In the genomic region with DNA sequence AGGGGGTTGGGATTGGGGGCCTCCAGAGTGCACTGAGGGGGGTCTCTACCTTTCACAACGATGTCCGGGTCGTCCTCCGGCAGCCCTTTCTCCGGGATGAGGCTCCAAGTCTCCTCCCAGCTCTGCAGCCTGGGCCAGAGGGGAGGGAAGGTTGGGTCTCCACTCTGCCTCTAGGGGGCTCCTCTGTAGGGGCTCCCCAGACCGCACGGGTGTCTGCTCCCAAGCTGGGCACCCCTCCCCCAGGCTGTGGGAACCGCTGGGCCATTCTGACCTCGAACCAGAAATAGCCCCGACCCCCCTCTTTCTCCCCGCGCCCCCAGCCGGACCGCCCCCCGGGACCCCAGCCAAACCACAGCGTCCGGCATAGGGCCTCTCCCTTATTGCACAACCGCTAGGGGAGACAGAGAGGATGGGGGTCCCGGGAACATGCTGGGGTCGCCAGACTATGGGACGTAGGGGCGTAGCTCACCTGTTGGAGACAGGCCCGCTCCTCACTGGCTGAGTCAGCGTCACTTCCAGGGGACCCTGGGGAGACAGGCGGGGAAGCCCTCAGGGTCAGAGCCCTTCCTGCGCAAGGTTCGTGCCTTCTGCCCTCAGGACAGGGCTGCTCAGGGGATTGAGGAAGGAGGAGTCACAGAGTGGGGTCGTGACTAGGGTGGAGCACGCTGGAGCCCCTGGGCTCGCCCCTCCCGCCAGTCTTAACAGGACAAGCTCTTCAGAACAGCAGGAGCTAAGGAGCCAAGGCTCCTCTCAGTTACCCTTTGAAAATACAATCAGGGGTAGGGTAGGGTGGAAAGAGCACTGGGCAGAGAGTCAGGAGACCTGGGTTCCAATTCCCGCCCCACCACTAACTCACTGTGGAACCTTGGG, we compare ENCODE assay signal across 8 cellular contexts. TPM values are rescaled to one million over a fixed set of nuclear protein-coding genes. Genes with fewer than 3 reads are reported as not detected.
DNase-seq lines count a peak whose midpoint lies in the region; ATAC-seq and TF ChIP-seq lines count a peak whose summit lies in the region.

No MANE protein-coding gene starts in this region.

- no peak for TF ChIP-seq POLR2A in heart left ventricle (IDR thresholded peaks at IDR 0.05)
- no peak for TF ChIP-seq POLR2A in sigmoid colon (IDR thresholded peaks at IDR 0.05)

- TF ChIP-seq EP300 in sigmoid colon (IDR thresholded peaks at IDR 0.05): no peak

- no peak for ATAC-seq in CD8-positive, alpha-beta T cell
- ATAC-seq in activated CD8-positive, alpha-beta T cell treated with anti-CD3 and anti-CD28 coated beads, Interleukin-2, amount 10 ng/mL, durations not matched to agents 7 days and 5 days: no peak
- ATAC-seq in heart left ventricle (peak in 3 of 4 donors; percentile 3 to 10 (median 10)), HG03442 (IDR thresholded peaks at IDR 0.05; ENCODE audit: unreplicated experiment) (no peak), HG02678 (IDR thresholded peaks at IDR 0.05; ENCODE audit: unreplicated experiment) (no peak)

- H3K4me3 Mint-ChIP-seq in CD8-positive, alpha-beta T cell: no peak overlapping the region
- no peak overlapping the region for H3K4me3 Mint-ChIP-seq in activated CD8-positive, alpha-beta T cell treated with anti-CD3 and anti-CD28 coated beads, Interleukin-2, amount 10 ng/mL, durations not matched to agents 7 days and 5 days

- 10 to 19% (median 15%) methylated on average over 20 to 32 of the region's 32 CpGs for WGBS in heart left ventricle, 4 donors
- 11 to 39% methylated on average over 32 of the region's 32 CpGs for WGBS in sigmoid colon, 2 donors

- intact Hi-C loops in CD8-positive, alpha-beta T cell (cut with DNase I, micrococcal nuclease): no loop called here
- intact Hi-C loops in heart left ventricle (cut with DNase I): loop anchor here in 3 of 10 donors (2.0 to 10.0 kb wide), 3 partner anchors 57 to 65 kb away; a partner anchor contains a TSS
- intact Hi-C loops in sigmoid colon (cut with DNase I): no loop called here

- H3K4me1 ChIP-seq in CD8-positive, alpha-beta T cell (ENCODE audit: insufficient read depth, low read length): peaks cover 55% of the 10 kb centered on the region
- H3K4me1 ChIP-seq in heart left ventricle: peaks cover 2 to 62% (median 39%) of the 10 kb centered on the region in 12 donors
- H3K4me1 ChIP-seq in sigmoid colon: peaks cover 0 to 60% (median 58%) of the 10 kb centered on the region in 4 donors

- DNase-seq in CD8-positive, alpha-beta T cell: peak in 3 of 7 experiments; percentile 21 to 33 (median 30)
- DNase-seq in HEK293T (ENCODE audit: extremely low spot score) (peak; percentile 45), heart left ventricle (peak; percentile 78 to 89 (median 87)), sigmoid colon (peak; percentile 89), NCI-H774 (lab: John Stamatoyannopoulos, UW) (no peak)
- peak; percentile 37 for DNase-seq in activated CD8-positive, alpha-beta T cell treated with anti-CD3 and anti-CD28 coated beads, Interleukin-2, amount 10 ng/mL, durations not matched to agents 7 days and 5 days

- H3K9me3 Mint-ChIP-seq in CD8-positive, alpha-beta T cell: no peaks in the 10 kb centered on the region
- no peaks in the 10 kb centered on the region for H3K9me3 Mint-ChIP-seq in activated CD8-positive, alpha-beta T cell treated with anti-CD3 and anti-CD28 coated beads, Interleukin-2, amount 10 ng/mL, durations not matched to agents 7 days and 5 days (ENCODE audit: insufficient read depth)

- CTCF ChIA-PET in CD8-positive, alpha-beta T cell (lab: Charles Lee): interaction anchor here (0.8 to 3.6 kb wide), 9 partner anchors 10 to 96 kb away, joined by 3 to 16 read pairs (median 4); a partner anchor contains a TSS
- CTCF ChIA-PET in HEK293T (lab: Yijun Ruan, JAX): interaction anchor here (0.6 to 1.6 kb wide), 6 partner anchors 10 to 52 kb away, joined by 3 to 9 read pairs (median 4); a partner anchor contains a TSS
- CTCF ChIA-PET in activated CD8-positive, alpha-beta T cell treated with anti-CD3 and anti-CD28 coated beads, Interleukin-2, amount 10 ng/mL, durations not matched to agents 7 days and 5 days (lab: Charles Lee): interaction anchor here (0.6 to 2.0 kb wide), 3 partner anchors 14 to 96 kb away, joined by 3 to 7 read pairs (median 6); a partner anchor contains a TSS

- H3K9me3 ChIP-seq in CD8-positive, alpha-beta T cell (ENCODE audit: low read length): no peaks in the 10 kb centered on the region
- H3K9me3 ChIP-seq in heart left ventricle (no peaks in the 10 kb centered on the region), sigmoid colon (no peaks in the 10 kb centered on the region)

- POLR2A ChIA-PET in CD8-positive, alpha-beta T cell (lab: Charles Lee): interaction anchor here (1.0 to 1.2 kb wide), 2 partner anchors 9 to 13 kb away, joined by 3 read pairs; no protein-coding TSS in a partner anchor
- POLR2A ChIA-PET in HEK293T (lab: Yijun Ruan, JAX): interaction anchor here (0.7 to 3.3 kb wide), 5 partner anchors 9 to 138 kb away, joined by 3 to 9 read pairs (median 6); a partner anchor contains a TSS
- POLR2A ChIA-PET in activated CD8-positive, alpha-beta T cell treated with anti-CD3 and anti-CD28 coated beads, Interleukin-2, amount 10 ng/mL, durations not matched to agents 7 days and 5 days (lab: Charles Lee): interaction anchor here (0.6 to 1.0 kb wide), 2 partner anchors 10 to 75 kb away, joined by 3 read pairs; no protein-coding TSS in a partner anchor

- peaks cover 38% of the 10 kb centered on the region for H3K27me3 Mint-ChIP-seq in CD8-positive, alpha-beta T cell (ENCODE audit: low read depth)
- H3K27me3 Mint-ChIP-seq in activated CD8-positive, alpha-beta T cell treated with anti-CD3 and anti-CD28 coated beads, Interleukin-2, amount 10 ng/mL, durations not matched to agents 7 days and 5 days (ENCODE audit: low read depth): peaks cover 53% of the 10 kb centered on the region

- no peak overlapping the region for H3K4me3 ChIP-seq in CD8-positive, alpha-beta T cell (ENCODE audit: low read depth, low read length)
- peak overlapping the region in 11 of 12 donors; percentile 79 to 97 (median 93) for H3K4me3 ChIP-seq in heart left ventricle
- H3K4me3 ChIP-seq in sigmoid colon: peak overlapping the region; percentile 64 to 99 (median 80)

- no peak overlapping the region for H3K27ac Mint-ChIP-seq in CD8-positive, alpha-beta T cell
- no peak overlapping the region for H3K27ac Mint-ChIP-seq in activated CD8-positive, alpha-beta T cell treated with anti-CD3 and anti-CD28 coated beads, Interleukin-2, amount 10 ng/mL, durations not matched to agents 7 days and 5 days

- peak; percentile 53 for TF ChIP-seq CTCF in CD8-positive, alpha-beta T cell (IDR thresholded peaks at IDR 0.05)
- TF ChIP-seq CTCF in heart left ventricle (IDR thresholded peaks at IDR 0.05) (peak; percentile 24 to 67 (median 52)), sigmoid colon (IDR thresholded peaks at IDR 0.05) (peak in 3 of 4 experiments; percentile 11 to 48 (median 37))

- no peaks in the 10 kb centered on the region for H3K36me3 Mint-ChIP-seq in CD8-positive, alpha-beta T cell
- H3K36me3 Mint-ChIP-seq in activated CD8-positive, alpha-beta T cell treated with anti-CD3 and anti-CD28 coated beads, Interleukin-2, amount 10 ng/mL, durations not matched to agents 7 days and 5 days (ENCODE audit: low read depth): no peaks in the 10 kb centered on the region

- no peaks in the 10 kb centered on the region for H3K36me3 ChIP-seq in CD8-positive, alpha-beta T cell (ENCODE audit: insufficient read depth, low read length)
- peaks cover 0 to 46% (median 43%) of the 10 kb centered on the region in 9 donors for H3K36me3 ChIP-seq in heart left ventricle
- peaks cover 27 to 46% (median 41%) of the 10 kb centered on the region in 4 donors for H3K36me3 ChIP-seq in sigmoid colon

- peaks cover 46% of the 10 kb centered on the region for H3K4me1 Mint-ChIP-seq in CD8-positive, alpha-beta T cell (ENCODE audit: low read depth)
- H3K4me1 Mint-ChIP-seq in activated CD8-positive, alpha-beta T cell treated with anti-CD3 and anti-CD28 coated beads, Interleukin-2, amount 10 ng/mL, durations not matched to agents 7 days and 5 days (ENCODE audit: low read depth): peaks cover 49% of the 10 kb centered on the region

- H3K27me3 ChIP-seq in CD8-positive, alpha-beta T cell (ENCODE audit: insufficient read depth, low read length): peaks cover 43% of the 10 kb centered on the region
- H3K27me3 ChIP-seq in heart left ventricle: peaks cover 0 to 54% (median 0%) of the 10 kb centered on the region in 9 donors
- no peaks in the 10 kb centered on the region for H3K27me3 ChIP-seq in sigmoid colon

- no peak overlapping the region for H3K27ac ChIP-seq in CD8-positive, alpha-beta T cell (ENCODE audit: low read depth, low read length)
- H3K27ac ChIP-seq in heart left ventricle (peak overlapping the region; percentile 59 to 98 (median 96)), sigmoid colon (peak overlapping the region; percentile 96 to 99 (median 98))

TF ChIP-seq in HEK293T, 16 proteins besides CTCF, POLR2A, EP300 and RAD21 (continues in another document):
- TF ChIP-seq SUZ12 (IDR thresholded peaks at IDR 0.05): no peak

RNA-seq across cellular contexts. Expression of a gene that starts 2.7 kb away (rescaled TPM):
- under 1 TPM; 0.33 to 0.72 TPM for total RNA-seq in CD8-positive, alpha-beta T cell
- 1 to 10 TPM in 1 of 2 experiments, under 1 TPM in 1; 0.79 to 1.2 TPM for total RNA-seq in activated CD8-positive, alpha-beta T cell treated with anti-CD3 and anti-CD28 coated beads, Interleukin-2, amount 10 ng/mL, durations not matched to agents 7 days and 5 days
- total RNA-seq in heart left ventricle (10 to 100 TPM; 17.8 to 25.9 (median 23.6) TPM), sigmoid colon (10 to 100 TPM; 12.3 to 25.2 (median 20.1) TPM)
- polyA plus RNA-seq in heart left ventricle (10 to 100 TPM; 19.5 to 19.9 TPM), sigmoid colon (10 to 100 TPM in 1 of 3 donors, 1 to 10 TPM in 2; 4.4 to 14.7 (median 9.6) TPM)

RNA-seq across cellular contexts. Expression of a gene that starts 7.5 kb away (rescaled TPM):
- 1 to 10 TPM; 1.2 to 1.3 TPM for total RNA-seq in CD8-positive, alpha-beta T cell
- total RNA-seq in activated CD8-positive, alpha-beta T cell treated with anti-CD3 and anti-CD28 coated beads, Interleukin-2, amount 10 ng/mL, durations not matched to agents 7 days and 5 days: under 1 TPM; 0.13 to 0.29 TPM
- total RNA-seq in heart left ventricle (1 to 10 TPM; 1.2 to 3.1 (median 2.1) TPM), sigmoid colon (1 to 10 TPM; 2.3 to 9.2 (median 3.5) TPM)
- polyA plus RNA-seq in heart left ventricle (1 to 10 TPM; 1.1 to 2.1 TPM), sigmoid colon (1 to 10 TPM in 1 of 3 donors, not detected in 2; 1.2 TPM)

RNA-seq across cellular contexts. Expression of a gene that starts 8.2 kb away (rescaled TPM):
- 1 to 10 TPM; 1.1 to 1.6 TPM for total RNA-seq in CD8-positive, alpha-beta T cell
- total RNA-seq in activated CD8-positive, alpha-beta T cell treated with anti-CD3 and anti-CD28 coated beads, Interleukin-2, amount 10 ng/mL, durations not matched to agents 7 days and 5 days: under 1 TPM; 0.71 to 0.78 TPM
- total RNA-seq in heart left ventricle (10 to 100 TPM in 1 of 9 donors, 1 to 10 TPM in 8; 1.3 to 17.9 (median 3.1) TPM), sigmoid colon (10 to 100 TPM in 3 of 4 donors, 1 to 10 TPM in 1; 7.4 to 46.8 (median 14.9) TPM)
- polyA plus RNA-seq in heart left ventricle (1 to 10 TPM; 2.2 to 4.3 TPM), sigmoid colon (1 to 10 TPM in 1 of 3 donors, under 1 TPM in 2; under 0.01 to 7.7 (median 0.23) TPM)

RNA-seq across cellular contexts. Expression of a gene that starts 15.0 kb away (rescaled TPM):
- 10 to 100 TPM in 1 of 2 experiments, 1 to 10 TPM in 1; 7.4 to 10.6 TPM for total RNA-seq in CD8-positive, alpha-beta T cell
- 1 to 10 TPM; 8.0 to 8.1 TPM for total RNA-seq in activated CD8-positive, alpha-beta T cell treated with anti-CD3 and anti-CD28 coated beads, Interleukin-2, amount 10 ng/mL, durations not matched to agents 7 days and 5 days
- total RNA-seq in heart left ventricle (10 to 100 TPM; 11.0 to 28.2 (median 16.7) TPM), sigmoid colon (10 to 100 TPM; 28.0 to 57.3 (median 33.6) TPM)
- polyA plus RNA-seq in heart left ventricle (10 to 100 TPM in 1 of 2 donors, 1 to 10 TPM in 1; 8.6 to 15.3 TPM), sigmoid colon (1 to 10 TPM; 1.2 to 6.6 (median 4.2) TPM)

Comparison
In these comparisons a context has a peak if more than half of its experiments do, and no peak if none do; other contexts are left out.
1. ATAC-seq: peak in heart left ventricle (3 of 4); none in CD8-positive, alpha-beta T cell (single experiment), activated CD8-positive, alpha-beta T cell treated with anti-CD3 and anti-CD28 coated beads, Interleukin-2, amount 10 ng/mL, durations not matched to agents 7 days and 5 days (single experiment), HG03442 (single experiment) and HG02678 (single experiment).
2. RNA of a gene that starts 2.7 kb away (total RNA-seq): 17.8 to 25.9 TPM in heart left ventricle and 12.3 to 25.2 TPM in sigmoid colon; 0.79 to 1.2 TPM in activated CD8-positive, alpha-beta T cell treated with anti-CD3 and anti-CD28 coated beads, Interleukin-2, amount 10 ng/mL, durations not matched to agents 7 days and 5 days and 0.33 to 0.72 TPM in CD8-positive, alpha-beta T cell; every median in the first group is over 4 times any median in the second.
3. Peak in every context shown above with its lines, with median percentiles within 50 percentile points of each other: CTCF ChIP-seq.